8 cellular contexts compared by ENCODE assay signal in genomic region chr14:30283822-30284446, GRCh38.
DNase-seq lines count a peak whose midpoint lies in the region; ATAC-seq and TF ChIP-seq lines count a peak whose summit lies in the region.

No MANE protein-coding gene starts in this region.

- H3K27ac ChIP-seq in endodermal cell (ENCODE audit: low read depth, low read length) (no peak overlapping the region), psoas muscle (no peak overlapping the region)

- H3K27me3 Mint-ChIP-seq in Calu3 (ENCODE audit: unreplicated experiment) (no peaks in the 10 kb centered on the region), endodermal cell (ENCODE audit: insufficient read depth) (no peaks in the 10 kb centered on the region)
- peaks cover 0 to 10% (median 0%) of the 10 kb centered on the region in 5 donors for H3K27me3 Mint-ChIP-seq in naive thymus-derived CD8-positive, alpha-beta T cell

- H3K9me3 Mint-ChIP-seq in Calu3 (ENCODE audit: low read depth, unreplicated experiment) (no peaks in the 10 kb centered on the region), endodermal cell (peaks cover 2% of the 10 kb centered on the region)
- H3K9me3 Mint-ChIP-seq in naive thymus-derived CD8-positive, alpha-beta T cell: peaks cover 0 to 11% (median 0%) of the 10 kb centered on the region in 9 donors

- no peak overlapping the region for H3K4me3 Mint-ChIP-seq in Calu3 (ENCODE audit: low read depth, unreplicated experiment)
- H3K4me3 Mint-ChIP-seq in endodermal cell: no peak overlapping the region
- no peak overlapping the region for H3K4me3 Mint-ChIP-seq in naive thymus-derived CD8-positive, alpha-beta T cell

- CTCF ChIA-PET in Calu3 (lab: Charles Lee): interaction anchor here (0.5 to 2.2 kb wide), 11 partner anchors 9 to 1543 kb away, joined by 3 to 8 read pairs (median 4); no protein-coding TSS in a partner anchor

- no peak overlapping the region for H3K9ac ChIP-seq in endodermal cell (ENCODE audit: extremely low read depth, low read length, poor library complexity, severe bottlenecking)

- H3K27ac Mint-ChIP-seq in Calu3 (ENCODE audit: unreplicated experiment) (no peak overlapping the region), endodermal cell (no peak overlapping the region)
- no peak overlapping the region for H3K27ac Mint-ChIP-seq in naive thymus-derived CD8-positive, alpha-beta T cell

- no peaks in the 10 kb centered on the region for H3K4me1 Mint-ChIP-seq in Calu3 (ENCODE audit: low read depth, unreplicated experiment)
- no peaks in the 10 kb centered on the region for H3K4me1 Mint-ChIP-seq in endodermal cell
- H3K4me1 Mint-ChIP-seq in naive thymus-derived CD8-positive, alpha-beta T cell: no peaks in the 10 kb centered on the region

- intact Hi-C loops in Calu3 (cut with micrococcal nuclease; ENCODE audit: unreplicated experiment): loop anchor here (10.0 kb wide), 1 partner anchor 269 kb away; no protein-coding TSS in a partner anchor
- intact Hi-C loops in psoas muscle (cut with DNase I): no loop called here

- peak; percentile 68 for DNase-seq in Calu3
- DNase-seq in NCI-H69 (lab: John Stamatoyannopoulos, UW): peak; percentile 79
- DNase-seq in endodermal cell: peak; percentile 89
- no peak for DNase-seq in psoas muscle
- no peak for DNase-seq in naive thymus-derived CD8-positive, alpha-beta T cell

- H3K9me3 ChIP-seq in endodermal cell (ENCODE audit: control insufficient read depth, low read length) (no peaks in the 10 kb centered on the region), psoas muscle (peaks cover 5% of the 10 kb centered on the region)

- 29 to 56% methylated on average over 1 to 2 of the region's 2 CpGs for WGBS in endodermal cell (ENCODE audit: insufficient coverage in 1 of 2, insufficient read length in 1 of 2), 2 experiments
- WGBS in psoas muscle, 3 donors: 46 to 57% (median 53%) methylated on average over 2 of the region's 2 CpGs

- H3K4me3 ChIP-seq in endodermal cell (ENCODE audit: low read length): no peak overlapping the region
- no peak overlapping the region for H3K4me3 ChIP-seq in psoas muscle

- H3K27me3 ChIP-seq in endodermal cell (ENCODE audit: control insufficient read depth, insufficient read depth, low read length, poor library complexity, severe bottlenecking) (no peaks in the 10 kb centered on the region), psoas muscle (ENCODE audit: insufficient read depth in 3 of 3, low read length in 2 of 3) (no peaks in the 10 kb centered on the region)

- H3K36me3 Mint-ChIP-seq in Calu3 (ENCODE audit: insufficient read depth, unreplicated experiment): no peaks in the 10 kb centered on the region
- H3K36me3 Mint-ChIP-seq in endodermal cell (ENCODE audit: low read depth): no peaks in the 10 kb centered on the region
- H3K36me3 Mint-ChIP-seq in naive thymus-derived CD8-positive, alpha-beta T cell: peaks cover 0 to 4% (median 0%) of the 10 kb centered on the region in 3 donors

- ATAC-seq in GM18909 (IDR thresholded peaks at IDR 0.05; ENCODE audit: poor library complexity, unreplicated experiment): peak; percentile 80
- ATAC-seq in psoas muscle: no peak
- ATAC-seq in naive thymus-derived CD8-positive, alpha-beta T cell: no peak
- ATAC-seq in HG03521 (IDR thresholded peaks at IDR 0.05; ENCODE audit: unreplicated experiment): no peak
- no peak for ATAC-seq in HG02970 (IDR thresholded peaks at IDR 0.05; ENCODE audit: low FRiP score, unreplicated experiment)

- BruUV-seq in Calu3 (replicated peaks; lab: Mats Ljungman, UMichigan): no TSS peak

- TF ChIP-seq CTCF in Calu3 (IDR thresholded peaks at IDR 0.05; ENCODE audit: unreplicated experiment) (peak; percentile 61), endodermal cell (conservative IDR thresholded peaks at IDR 0.05) (peak; percentile 93), psoas muscle (IDR thresholded peaks at IDR 0.05) (peak; percentile 12)

- POLR2A ChIA-PET in naive thymus-derived CD8-positive, alpha-beta T cell (lab: Charles Lee): no interaction called here

- H3K4me1 ChIP-seq in endodermal cell (ENCODE audit: control insufficient read depth, insufficient read depth, low read length): no peaks in the 10 kb centered on the region
- no peaks in the 10 kb centered on the region for H3K4me1 ChIP-seq in psoas muscle

- no peaks in the 10 kb centered on the region for H3K36me3 ChIP-seq in endodermal cell (ENCODE audit: control insufficient read depth, insufficient read depth, low read length)
- H3K36me3 ChIP-seq in psoas muscle (ENCODE audit: insufficient read depth in 1 of 2, low read depth in 1 of 2): no peaks in the 10 kb centered on the region

Comparison
In these comparisons a context has a peak if more than half of its experiments do, and no peak if none do; other contexts are left out.
1. DNase-seq: peak in Calu3 (single experiment), NCI-H69 (single experiment) and endodermal cell (single experiment); none in psoas muscle (0 of 2) and naive thymus-derived CD8-positive, alpha-beta T cell (0 of 10).
2. CTCF ChIP-seq: peak in every context shown above with its lines; median percentile 93 in endodermal cell; 61 in Calu3; 12 in psoas muscle.